ENCODE assay signal across 1 cellular context in genomic region chr19:40056505-40056904, GRCh38.
TF ChIP-seq lines count a peak whose summit lies in the region.

No MANE protein-coding gene starts in this region.

TF ChIP-seq in SK-N-SH treated with all-trans-retinoic acid at 6 μM for 48 hours, 23 proteins besides CTCF, POLR2A, EP300 and RAD21 (continued from another document):
- TF ChIP-seq, protein P1, sequence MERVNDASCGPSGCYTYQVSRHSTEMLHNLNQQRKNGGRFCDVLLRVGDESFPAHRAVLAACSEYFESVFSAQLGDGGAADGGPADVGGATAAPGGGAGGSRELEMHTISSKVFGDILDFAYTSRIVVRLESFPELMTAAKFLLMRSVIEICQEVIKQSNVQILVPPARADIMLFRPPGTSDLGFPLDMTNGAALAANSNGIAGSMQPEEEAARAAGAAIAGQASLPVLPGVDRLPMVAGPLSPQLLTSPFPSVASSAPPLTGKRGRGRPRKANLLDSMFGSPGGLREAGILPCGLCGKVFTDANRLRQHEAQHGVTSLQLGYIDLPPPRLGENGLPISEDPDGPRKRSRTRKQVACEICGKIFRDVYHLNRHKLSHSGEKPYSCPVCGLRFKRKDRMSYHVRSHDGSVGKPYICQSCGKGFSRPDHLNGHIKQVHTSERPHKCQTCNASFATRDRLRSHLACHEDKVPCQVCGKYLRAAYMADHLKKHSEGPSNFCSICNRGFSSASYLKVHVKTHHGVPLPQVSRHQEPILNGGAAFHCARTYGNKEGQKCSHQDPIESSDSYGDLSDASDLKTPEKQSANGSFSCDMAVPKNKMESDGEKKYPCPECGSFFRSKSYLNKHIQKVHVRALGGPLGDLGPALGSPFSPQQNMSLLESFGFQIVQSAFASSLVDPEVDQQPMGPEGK (CRISPR knock-in tag; IDR thresholded peaks at IDR 0.05; ENCODE audit: borderline replicate concordance): no peak
- no peak for TF ChIP-seq TOX (CRISPR knock-in tag; IDR thresholded peaks at IDR 0.05; ENCODE audit: borderline replicate concordance)
- TF ChIP-seq ZNF565 (CRISPR knock-in tag; conservative IDR thresholded peaks at IDR 0.05; ENCODE audit: low read depth): no peak
- TF ChIP-seq OSR1 (CRISPR knock-in tag; IDR thresholded peaks at IDR 0.05): no peak
- no peak for TF ChIP-seq ZFP3 (CRISPR knock-in tag; IDR thresholded peaks at IDR 0.05)
- TF ChIP-seq ZC3H10 (CRISPR knock-in tag; IDR thresholded peaks at IDR 0.05): no peak
- no peak for TF ChIP-seq SNAI2 (CRISPR knock-in tag; IDR thresholded peaks at IDR 0.05)
- TF ChIP-seq PPARA (CRISPR knock-in tag; IDR thresholded peaks at IDR 0.05; ENCODE audit: borderline replicate concordance): no peak
- TF ChIP-seq, protein P2, sequence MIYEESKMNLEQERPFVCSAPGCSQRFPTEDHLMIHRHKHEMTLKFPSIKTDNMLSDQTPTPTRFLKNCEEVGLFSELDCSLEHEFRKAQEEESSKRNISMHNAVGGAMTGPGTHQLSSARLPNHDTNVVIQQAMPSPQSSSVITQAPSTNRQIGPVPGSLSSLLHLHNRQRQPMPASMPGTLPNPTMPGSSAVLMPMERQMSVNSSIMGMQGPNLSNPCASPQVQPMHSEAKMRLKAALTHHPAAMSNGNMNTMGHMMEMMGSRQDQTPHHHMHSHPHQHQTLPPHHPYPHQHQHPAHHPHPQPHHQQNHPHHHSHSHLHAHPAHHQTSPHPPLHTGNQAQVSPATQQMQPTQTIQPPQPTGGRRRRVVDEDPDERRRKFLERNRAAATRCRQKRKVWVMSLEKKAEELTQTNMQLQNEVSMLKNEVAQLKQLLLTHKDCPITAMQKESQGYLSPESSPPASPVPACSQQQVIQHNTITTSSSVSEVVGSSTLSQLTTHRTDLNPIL (CRISPR knock-in tag; IDR thresholded peaks at IDR 0.05; ENCODE audit: low read depth): no peak
- TF ChIP-seq POU6F1 (CRISPR knock-in tag; IDR thresholded peaks at IDR 0.05; ENCODE audit: borderline replicate concordance, low read depth): no peak
- no peak for TF ChIP-seq RARB (CRISPR knock-in tag; IDR thresholded peaks at IDR 0.05)
